ENCODE assay signal across 35 cellular contexts in the genomic region with DNA sequence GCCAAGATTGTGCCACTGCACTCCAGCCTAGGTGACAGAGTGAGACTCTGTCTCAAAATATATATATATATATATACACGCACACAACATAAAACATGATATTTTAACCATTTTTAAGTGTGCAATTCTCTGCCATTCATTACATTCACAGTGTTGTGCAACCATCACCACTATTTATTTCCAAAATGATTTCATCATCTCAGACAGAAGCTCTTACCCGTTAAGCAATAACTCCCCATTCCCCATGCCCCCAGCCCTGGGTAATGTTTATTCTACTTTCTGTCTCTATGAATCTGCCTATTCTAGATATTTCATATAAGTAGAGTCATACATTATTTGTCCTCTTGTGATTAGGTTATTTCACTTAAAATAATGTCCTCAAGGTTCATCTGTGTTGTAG. TPM values are rescaled to one million over a fixed set of nuclear protein-coding genes. Genes with fewer than 3 reads are reported as not detected.
DNase-seq lines count a peak whose midpoint lies in the region; ATAC-seq, FAIRE-seq and TF ChIP-seq lines count a peak whose summit lies in the region.
"Had no signal": no experiment of that assay in that cellular context is flagged by ENCODE, and none has a peak within 500 bp of the region (broad histone marks: within the 10 kb centered on the region; RNA-seq: fewer than 3 reads in every experiment).

No MANE protein-coding gene starts in this region.

- CTCF ChIA-PET in K562 (lab: Yijun Ruan, JAX; ENCODE audit: low intra/inter-chr PET ratio): no interaction called here

- BruUV-seq in K562 (replicated peaks; lab: Mats Ljungman, UMichigan): no TSS peak

- no peaks in the 10 kb centered on the region; a peak in 3 of 5 replicates for H3K4me1 ChIP-seq in K562 (replicated peaks in 1 of 2; ENCODE audit: control insufficient read depth in 2 of 2, insufficient read depth in 2 of 2, low read length in 2 of 2)
- H3K4me1 ChIP-seq: esophagus muscularis mucosa, parathyroid adenoma, upper lobe of right lung had no signal

- no peaks in the 10 kb centered on the region for H3K9me3 Mint-ChIP-seq in activated naive CD8-positive, alpha-beta T cell treated with anti-CD3 and anti-CD28 coated beads, Interleukin-2, amount 50 U/mL, for 24 hours
- H3K9me3 Mint-ChIP-seq: dendritic cell treated with granulocyte-macrophage colony-stimulating factor and Interleukin-4, amounts not matched to agents 40 ng/mL and 50 ng/mL, for 4 days; HFFc6; immature natural killer cell; neural crest cell; T-helper 1 cell treated with Interleukin-12 subunit alpha and Interleukin-12 subunit beta and Interleukin-4 antibody, amounts not matched to agents 30 μg/mL and 1 μg/mL, for 36 hours had no signal

- H3K36me3 ChIP-seq in K562 (ENCODE audit: control insufficient read depth, insufficient read depth, low read length): no peaks in the 10 kb centered on the region
- H3K36me3 ChIP-seq: esophagus muscularis mucosa, upper lobe of right lung had no signal

- peaks cover 5 to 23% of the 10 kb centered on the region in 2 experiments; a peak in 4 of 5 replicates for H3K27me3 ChIP-seq in K562 (ENCODE audit: control insufficient read depth in 2 of 2, insufficient read depth in 2 of 2, low read length in 2 of 2)
- H3K27me3 ChIP-seq: esophagus muscularis mucosa, upper lobe of right lung had no signal

- POLR2A ChIA-PET in K562 (lab: Yijun Ruan, JAX): interaction anchor here (0.6 kb wide), 1 partner anchor 229 kb away, joined by 4 read pairs; no protein-coding TSS in a partner anchor

- intact Hi-C loops in K562 (cut with micrococcal nuclease): no loop called here

- FAIRE-seq in K562 (lab: Jason Lieb, UNC): no peak
- FAIRE-seq: A204.1, GM12878, GM19239, small intestine had no signal

- H3K27me3 Mint-ChIP-seq in activated naive CD8-positive, alpha-beta T cell treated with anti-CD3 and anti-CD28 coated beads, Interleukin-2, amount 50 U/mL, for 24 hours: no peaks in the 10 kb centered on the region
- H3K27me3 Mint-ChIP-seq: dendritic cell treated with granulocyte-macrophage colony-stimulating factor and Interleukin-4, amounts not matched to agents 40 ng/mL and 50 ng/mL, for 4 days had no signal

- H3K4me2 ChIP-seq in K562 (ENCODE audit: insufficient read depth, low read length): no peak overlapping the region

- H4K20me1 ChIP-seq in K562 (replicated peaks; ENCODE audit: control insufficient read depth, insufficient read depth, low read length): no peaks in the 10 kb centered on the region

- H3K9me3 ChIP-seq in K562 (replicated peaks; ENCODE audit: control insufficient read depth, insufficient read depth, low read depth, low read length): no peaks in the 10 kb centered on the region
- H3K9me3 ChIP-seq: esophagus muscularis mucosa, upper lobe of right lung had no signal

- no peak overlapping the region for H3K27ac ChIP-seq in K562 (ENCODE audit: extremely low read depth, low read depth, low read length)
- H3K27ac ChIP-seq: esophagus muscularis mucosa, parathyroid adenoma, upper lobe of right lung had no signal

- TF ChIP-seq POLR2A in K562 (conservative IDR thresholded peaks at IDR 0.05): no peak

- no peaks in the 10 kb centered on the region for H3K79me2 ChIP-seq in K562 (ENCODE audit: control insufficient read depth, insufficient read depth, low read length)
- H3K79me2 ChIP-seq: parathyroid adenoma had no signal

- H3K9ac ChIP-seq in K562 (ENCODE audit: insufficient read depth in 1 of 2, low read depth in 2 of 2, low read length in 2 of 2): no peak overlapping the region
- H3K9ac ChIP-seq: parathyroid adenoma had no signal

- WGBS in K562 (ENCODE audit: insufficient coverage, low coverage, missing lambda C conversion rate): 10% methylated on average over 2 of the region's 2 CpGs

- ATAC-seq in K562: no peak
- peak; percentile 65 for ATAC-seq in left lobe of liver
- ATAC-seq in HG03460 (IDR thresholded peaks at IDR 0.05; ENCODE audit: unreplicated experiment): no peak
- no peak for ATAC-seq in HG03097 (IDR thresholded peaks at IDR 0.05; ENCODE audit: low FRiP score, unreplicated experiment)
- no peak for ATAC-seq in activated naive CD8-positive, alpha-beta T cell treated with anti-CD3 and anti-CD28 coated beads, Interleukin-2, amount 50 U/mL, for 24 hours
- ATAC-seq: activated CD4-positive, CD25-positive, alpha-beta regulatory T cell treated with anti-CD3 and anti-CD28 coated beads, Interleukin-2, amount 50 U/mL, for 24 hours; GM12878; upper lobe of right lung had no signal

- no peak overlapping the region for H2AFZ ChIP-seq in K562 (ENCODE audit: low read depth, low read length)
- H2AFZ ChIP-seq: parathyroid adenoma had no signal

- no peaks in the 10 kb centered on the region for H3K9me1 ChIP-seq in K562 (ENCODE audit: control insufficient read depth, insufficient read depth, low read length)

- no peak for TF ChIP-seq CTCF in K562 (IDR thresholded peaks at IDR 0.05 in 2 of 3, conservative IDR thresholded peaks at IDR 0.05 in 1 of 3; ENCODE audit: insufficient read depth in 2 of 3, low read depth in 1 of 3, low read length in 3 of 3)

- no peaks in the 10 kb centered on the region for H3K4me1 Mint-ChIP-seq in activated naive CD8-positive, alpha-beta T cell treated with anti-CD3 and anti-CD28 coated beads, Interleukin-2, amount 50 U/mL, for 24 hours
- H3K4me1 Mint-ChIP-seq: immature natural killer cell, neural crest cell had no signal

- TF ChIP-seq RAD21 in K562 (CRISPR knock-in tag; conservative IDR thresholded peaks at IDR 0.05 in 1 of 2, IDR thresholded peaks at IDR 0.05 in 1 of 2): no peak

- H3K36me3 Mint-ChIP-seq in activated naive CD8-positive, alpha-beta T cell treated with anti-CD3 and anti-CD28 coated beads, Interleukin-2, amount 50 U/mL, for 24 hours (ENCODE audit: low read depth): no peaks in the 10 kb centered on the region

- H3K4me3 Mint-ChIP-seq in activated naive CD8-positive, alpha-beta T cell treated with anti-CD3 and anti-CD28 coated beads, Interleukin-2, amount 50 U/mL, for 24 hours: no peak overlapping the region
- H3K4me3 Mint-ChIP-seq: dendritic cell treated with granulocyte-macrophage colony-stimulating factor and Interleukin-4, amounts not matched to agents 40 ng/mL and 50 ng/mL, for 4 days; HFFc6; immature natural killer cell; neural crest cell; T-helper 1 cell treated with Interleukin-12 subunit alpha and Interleukin-12 subunit beta and Interleukin-4 antibody, amounts not matched to agents 30 μg/mL and 1 μg/mL, for 36 hours had no signal

- no peak overlapping the region for H3K4me3 ChIP-seq in K562
- H3K4me3 ChIP-seq: esophagus muscularis mucosa, GM12878, upper lobe of right lung had no signal

- in situ Hi-C loops in K562 (cut with MboI): no loop called here

- DNase-seq in CD1c-positive myeloid dendritic cell (ENCODE audit: extremely low spot score) (peak; percentile 7), NOMO-1 treated with dmso at 0.1 percent for 144 hours (lab: John Stamatoyannopoulos, UW; ENCODE audit: unreplicated experiment) (peak; percentile 33), K562 (ENCODE audit: extremely low read depth in 1 of 4, low spot score in 3 of 4) (no peak), left lobe of liver (ENCODE audit: low spot score) (no peak), NCI-H1048 (lab: John Stamatoyannopoulos, UW) (no peak)
- DNase-seq in activated naive CD8-positive, alpha-beta T cell treated with anti-CD3 and anti-CD28 coated beads, Interleukin-2, amount 50 U/mL, for 24 hours: no peak
- DNase-seq: activated CD4-positive, alpha-beta T cell treated with anti-CD3 and anti-CD28 coated beads, Interleukin-2, amount 50 U/mL, for 48 hours; activated T-cell treated with anti-CD3 and anti-CD28 coated beads, Interleukin-2, amount 50 U/mL, for 48 hours; central memory CD4-positive, alpha-beta T cell; EL; GOT3; HFFc6; immature natural killer cell; KG1; mesenchymal stem cell; MM.1S; NCI-H1436 treated with DMSO at 0.1 percent for 48 hours; NCI-H2081 treated with DMSO at 0.1 percent for 48 hours; NCI-H2227 treated with DMSO at 0.1 percent for 48 hours; NCI-H748 treated with DMSO at 0.1 percent for 48 hours; small intestine; stimulated activated naive CD4-positive, alpha-beta T cell; upper lobe of right lung had no signal

- H3K27ac Mint-ChIP-seq in activated naive CD8-positive, alpha-beta T cell treated with anti-CD3 and anti-CD28 coated beads, Interleukin-2, amount 50 U/mL, for 24 hours: no peak overlapping the region
- H3K27ac Mint-ChIP-seq: dendritic cell treated with granulocyte-macrophage colony-stimulating factor and Interleukin-4, amounts not matched to agents 40 ng/mL and 50 ng/mL, for 4 days; HFFc6; immature natural killer cell; T-helper 1 cell treated with Interleukin-12 subunit alpha and Interleukin-12 subunit beta and Interleukin-4 antibody, amounts not matched to agents 30 μg/mL and 1 μg/mL, for 36 hours had no signal

- no peak for TF ChIP-seq EP300 in K562 (IDR thresholded peaks at IDR 0.05; ENCODE audit: low read length)

RNA-seq across cellular contexts. Expression of gene WDR88, which starts 20.3 kb away (rescaled TPM):
- total RNA-seq in K562 (2011; cell fraction: chromatin; rRNA removed; ENCODE audit: low replicate concordance): not detected in 2 replicates
- total RNA-seq in K562 (2011; cell fraction: nucleolus; rRNA removed): not detected in 2 replicates
- total RNA-seq in K562 (2011; cell fraction: nucleoplasm; rRNA removed): not detected in 2 replicates
- total RNA-seq in K562 (2014; rRNA removed) (not detected in 2 replicates), K562 (2014; rRNA removed; fragmentation: Illumina TruSeq; extraction: Trizol) (not detected in 2 replicates), K562 (2015; rRNA removed; fragmentation: Illumina TruSeq; extraction: Trizol) (not detected in 2 replicates), K562 (2021) (not detected in 2 replicates), left lobe of liver (not detected)
- polyA plus RNA-seq in K562 (2011; rRNA removed) (not detected in 2 replicates), K562 (2014; fragmentation: Illumina TruSeq; extraction: Trizol) (not detected in 2 replicates), K562 (2014; fragmentation: Nextera tagmentation; extraction: Ambion mirVana) (under 1 TPM; 0.03 to 0.04 TPM), K562 (2014; rRNA removed) (not detected in 2 replicates)
- polyA plus RNA-seq in K562 (2011; cell fraction: cytosol; rRNA removed): not detected in 2 replicates
- not detected in 2 replicates for polyA plus RNA-seq in K562 (2011; cell fraction: nucleus; rRNA removed)
- 0.25 and 0.65 TPM in 2 replicates for polyA plus RNA-seq in K562 (2012)
- not detected in 2 replicates for polyA minus RNA-seq in K562 (2011; rRNA and poly(A)+ RNA removed)
- polyA minus RNA-seq in K562 (2011; cell fraction: cytosol; rRNA and poly(A)+ RNA removed): not detected in 2 replicates
- not detected in 2 replicates for polyA minus RNA-seq in K562 (2011; cell fraction: nucleus; rRNA and poly(A)+ RNA removed)
- total RNA-seq: esophagus muscularis mucosa, GM12878, HFFc6, HT1080, neural crest cell, upper lobe of right lung had no signal
- polyA plus RNA-seq: small intestine had no signal

RNA-seq across cellular contexts. Expression of gene LRP3, which starts 42.0 kb away (rescaled TPM):
- not detected in 2 replicates for total RNA-seq in K562 (2011; cell fraction: chromatin; rRNA removed; ENCODE audit: low replicate concordance)
- total RNA-seq in K562 (2011; cell fraction: nucleolus; rRNA removed): not detected in 2 replicates
- total RNA-seq in K562 (2011; cell fraction: nucleoplasm; rRNA removed): not detected in 2 replicates
- not detected in 2 replicates for total RNA-seq in K562 (2014; rRNA removed)
- total RNA-seq in K562 (2014; rRNA removed; fragmentation: Illumina TruSeq; extraction: Trizol): not detected in 2 replicates
- total RNA-seq in K562 (2015; rRNA removed; fragmentation: Illumina TruSeq; extraction: Trizol): not detected in 2 replicates
- 0.04 and 0.29 TPM in 2 replicates for total RNA-seq in K562 (2021)
- not detected in 2 replicates for polyA plus RNA-seq in K562 (2011; rRNA removed)
- not detected in 2 replicates for polyA plus RNA-seq in K562 (2011; cell fraction: cytosol; rRNA removed)
- not detected in 2 replicates for polyA plus RNA-seq in K562 (2011; cell fraction: nucleus; rRNA removed)
- not detected in 2 replicates for polyA plus RNA-seq in K562 (2012)
- polyA plus RNA-seq in K562 (2014; fragmentation: Illumina TruSeq; extraction: Trizol): not detected in 2 replicates
- not detected for polyA plus RNA-seq in K562 (2014; fragmentation: Nextera tagmentation; extraction: Ambion mirVana)
- polyA plus RNA-seq in K562 (2014; rRNA removed): not detected in 2 replicates
- polyA minus RNA-seq in K562 (2011; rRNA and poly(A)+ RNA removed): not detected in 2 replicates
- polyA minus RNA-seq in K562 (2011; cell fraction: cytosol; rRNA and poly(A)+ RNA removed): not detected in 2 replicates
- not detected in 2 replicates for polyA minus RNA-seq in K562 (2011; cell fraction: nucleus; rRNA and poly(A)+ RNA removed)
- total RNA-seq in left lobe of liver: 45.7 TPM
- polyA plus RNA-seq: immature natural killer cell had no signal

Comparison
In these comparisons a context has a peak if more than half of its experiments do, and no peak if none do; other contexts are left out.
1. DNase-seq: peak in CD1c-positive myeloid dendritic cell (single experiment) and NOMO-1 treated with dmso at 0.1 percent for 144 hours (single experiment); none in K562 (0 of 4), left lobe of liver (single experiment), NCI-H1048 (single experiment) and activated naive CD8-positive, alpha-beta T cell treated with anti-CD3 and anti-CD28 coated beads, Interleukin-2, amount 50 U/mL, for 24 hours (single experiment).
2. RNA of gene LRP3, which starts 42.0 kb away (total RNA-seq): 45.7 TPM in left lobe of liver (single experiment); 0.04 to 0.29 TPM in K562; every median in the first group is over 10 times any median in the second.